8 cellular contexts compared by ENCODE assay signal in genomic region chr12:103840399-103840880, GRCh38. TPM values are rescaled to one million over a fixed set of nuclear protein-coding genes. Genes with fewer than 3 reads are reported as not detected.
DNase-seq lines count a peak whose midpoint lies in the region; ATAC-seq, FAIRE-seq and TF ChIP-seq lines count a peak whose summit lies in the region.

No MANE protein-coding gene starts in this region.

- H4K20me1 ChIP-seq in hepatocyte (ENCODE audit: insufficient read depth, poor library complexity, severe bottlenecking): no peaks in the 10 kb centered on the region

- H3K27ac ChIP-seq in hepatocyte (peak overlapping the region; percentile 32), small intestine (ENCODE audit: low read depth in 1 of 2, low read length in 1 of 2) (no peak overlapping the region)

- peak overlapping the region; percentile 73 for H2AFZ ChIP-seq in hepatocyte

- no peak for FAIRE-seq in small intestine (lab: Jason Lieb, UNC)

- H3K36me3 ChIP-seq in hepatocyte (replicated peaks; ENCODE audit: insufficient read depth, low read depth) (no peaks in the 10 kb centered on the region), small intestine (ENCODE audit: control insufficient read depth in 2 of 2, insufficient read depth in 2 of 2, low read length in 2 of 2) (no peaks in the 10 kb centered on the region)

- DNase-seq in GM12864 (ENCODE audit: low read depth) (no peak), hepatocyte (ENCODE audit: low spot score) (no peak), small intestine (no peak), superior temporal gyrus (ENCODE audit: extremely low spot score) (no peak)
- no peak for DNase-seq in Jurkat, Clone E6-1 (ENCODE audit: low read depth, low spot score)
- peak; percentile 12 for DNase-seq in activated T-helper 9 cell treated with anti-CD3 and anti-CD28 coated beads, Interleukin-2, amount 50 U/mL, for 16 hours (ENCODE audit: low read depth)
- no peak for DNase-seq in effector CD8-positive, alpha-beta T cell (lab: John Stamatoyannopoulos, UW)

- H3K27me3 ChIP-seq in hepatocyte (no peaks in the 10 kb centered on the region), small intestine (ENCODE audit: control insufficient read depth in 2 of 2, insufficient read depth in 2 of 2, low read length in 2 of 2) (no peaks in the 10 kb centered on the region)

- H3K9me2 ChIP-seq in hepatocyte (replicated peaks; ENCODE audit: insufficient read depth): no peaks in the 10 kb centered on the region

- H3K9me3 ChIP-seq in hepatocyte (ENCODE audit: low read depth) (no peaks in the 10 kb centered on the region), small intestine (ENCODE audit: control insufficient read depth, low read depth) (no peaks in the 10 kb centered on the region)

- TF ChIP-seq CTCF in GM12864 (IDR thresholded peaks at IDR 0.05; ENCODE audit: low read depth, low read length, missing control alignments) (no peak), hepatocyte (IDR thresholded peaks at IDR 0.05; ENCODE audit: poor library complexity) (no peak)

- H3K4me3 ChIP-seq in GM12864 (ENCODE audit: low read depth, low read length): peak overlapping the region; percentile 78
- peak overlapping the region; percentile 69 for H3K4me3 ChIP-seq in Jurkat, Clone E6-1 (ENCODE audit: low read length)
- peak overlapping the region; percentile 63 for H3K4me3 ChIP-seq in hepatocyte
- H3K4me3 ChIP-seq in small intestine (ENCODE audit: low read depth in 1 of 2, low read length in 2 of 2): peak overlapping the region; percentile 56 to 85

- peak overlapping the region; percentile 95 for H3K4me2 ChIP-seq in hepatocyte

- H3K79me2 ChIP-seq in hepatocyte: peaks cover 46% of the 10 kb centered on the region

- peaks cover 18% of the 10 kb centered on the region for H3K4me1 ChIP-seq in hepatocyte (ENCODE audit: insufficient read depth)
- peaks cover 4 to 6% of the 10 kb centered on the region in 2 donors for H3K4me1 ChIP-seq in small intestine (ENCODE audit: control insufficient read depth in 2 of 2, insufficient read depth in 1 of 2, low read depth in 1 of 2, low read length in 1 of 2)

- under 1% methylated on average over 29 of the region's 29 CpGs for WGBS in hepatocyte (ENCODE audit: low lambda C conversion rate, missing lambda C conversion rate)
- 0 to 1% (median 1%) methylated on average over 29 of the region's 29 CpGs for WGBS in small intestine, 3 donors

- peak; percentile 22 for ATAC-seq in GM21576 (IDR thresholded peaks at IDR 0.05; ENCODE audit: unreplicated experiment)

RNA-seq across cellular contexts. Expression of gene NT5DC3, which starts 0.6 kb away (rescaled TPM):
- 3.3 TPM for polyA plus RNA-seq in Jurkat, Clone E6-1 (2012; ENCODE audit: insufficient read depth, insufficient read length)
- total RNA-seq in hepatocyte: 6.1 and 6.3 TPM in 2 replicates
- polyA plus RNA-seq in hepatocyte: 2.8 and 4.4 TPM in 2 replicates
- polyA plus RNA-seq in small intestine: 1 to 10 TPM in 1 of 3 donors, under 1 TPM in 2; 0.22 to 1.3 (median 0.27) TPM
